In the genomic region with DNA sequence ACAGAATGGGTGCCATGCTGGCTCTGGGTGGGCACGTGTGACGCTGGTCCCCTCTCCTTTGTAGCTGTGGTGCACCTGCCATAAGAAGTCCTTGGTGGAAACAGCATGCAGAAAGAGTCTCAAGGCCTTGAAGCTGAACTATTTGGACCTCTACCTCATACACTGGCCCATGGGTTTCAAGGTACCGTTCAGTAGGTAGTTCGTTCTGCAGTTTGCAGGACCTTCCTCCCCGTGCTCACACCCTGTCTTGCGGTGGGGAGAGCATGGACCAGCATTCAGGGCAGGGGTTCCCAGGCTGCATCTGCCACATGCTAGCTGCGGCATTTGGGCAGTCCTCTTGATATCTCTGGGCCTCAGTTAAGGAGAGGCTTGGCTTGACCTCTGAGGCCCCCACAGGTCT, we compare ENCODE assay signal across 21 cellular contexts.
"Had no signal": no experiment of that assay in that cellular context is flagged by ENCODE, and none has a peak within 500 bp of the region (broad histone marks: within the 10 kb centered on the region; RNA-seq: fewer than 3 reads in every experiment).

No MANE protein-coding gene starts in this region.

- H3K9me3 Mint-ChIP-seq: activated CD4-positive, alpha-beta T cell treated with anti-CD3 and anti-CD28 coated beads, Interleukin-2, amount 10 ng/mL, durations not matched to agents 7 days and 5 days; activated naive CD4-positive, alpha-beta T cell treated with anti-CD3 and anti-CD28 coated beads, Interleukin-2, amount 50 U/mL, for 72 hours; activated naive CD8-positive, alpha-beta T cell treated with anti-CD3 and anti-CD28 coated beads, Interleukin-2, amount 50 U/mL, for 24 hours had no signal

- H3K4me3 Mint-ChIP-seq: activated CD4-positive, alpha-beta T cell treated with anti-CD3 and anti-CD28 coated beads for 36 hours; activated CD4-positive, alpha-beta T cell treated with anti-CD3 and anti-CD28 coated beads, Interleukin-2, amount 10 ng/mL, durations not matched to agents 7 days and 5 days; activated naive CD4-positive, alpha-beta T cell treated with anti-CD3 and anti-CD28 coated beads, Interleukin-2, amount 10 ng/mL, durations not matched to agents 7 days and 5 days; activated naive CD8-positive, alpha-beta T cell treated with anti-CD3 and anti-CD28 coated beads, Interleukin-2, amount 50 U/mL, for 24 hours had no signal

- H3K27me3 Mint-ChIP-seq: activated CD4-positive, alpha-beta T cell treated with anti-CD3 and anti-CD28 coated beads for 36 hours had no signal

- DNase-seq: activated CD4-positive, alpha-beta T cell treated with anti-CD3 and anti-CD28 coated beads for 36 hours; activated CD4-positive, alpha-beta T cell treated with anti-CD3 and anti-CD28 coated beads, Interleukin-2, amount 10 ng/mL, durations not matched to agents 7 days and 5 days; activated CD4-positive, alpha-beta T cell treated with anti-CD3 and anti-CD28 coated beads, Interleukin-2, amount 50 U/mL, for 48 hours; activated CD4-positive, CD25-positive, alpha-beta regulatory T cell; activated CD4-positive, CD25-positive, alpha-beta regulatory T cell treated with anti-CD3 and anti-CD28 coated beads, Interleukin-2, amount 50 U/mL, for 72 hours; activated gamma-delta T cell; activated naive CD4-positive, alpha-beta T cell; activated naive CD4-positive, alpha-beta T cell treated with anti-CD3 and anti-CD28 coated beads, Interleukin-2, amount 10 ng/mL, durations not matched to agents 7 days and 5 days; activated naive CD8-positive, alpha-beta T cell treated with anti-CD3 and anti-CD28 coated beads, Interleukin-2, amount 50 U/mL, for 24 hours; activated T-cell treated with anti-CD3 and anti-CD28 coated beads, Interleukin-2, amount 50 U/mL, for 1 hour; activated T-cell treated with anti-CD3 and anti-CD28 coated beads, Interleukin-2, amount 50 U/mL, for 48 hours; adrenal gland; amygdala; aorta; body of pancreas; effector CD8-positive, alpha-beta T cell; foreskin fibroblast; head of caudate nucleus; T-helper 2 cell had no signal

- H3K27ac Mint-ChIP-seq: activated CD4-positive, alpha-beta T cell treated with anti-CD3 and anti-CD28 coated beads for 36 hours; activated CD4-positive, alpha-beta T cell treated with anti-CD3 and anti-CD28 coated beads, Interleukin-2, amount 10 ng/mL, durations not matched to agents 7 days and 5 days; activated naive CD4-positive, alpha-beta T cell treated with anti-CD3 and anti-CD28 coated beads, Interleukin-2, amount 10 ng/mL, durations not matched to agents 7 days and 5 days; activated naive CD4-positive, alpha-beta T cell treated with anti-CD3 and anti-CD28 coated beads, Interleukin-2, amount 50 U/mL, for 72 hours; activated naive CD8-positive, alpha-beta T cell treated with anti-CD3 and anti-CD28 coated beads, Interleukin-2, amount 50 U/mL, for 24 hours had no signal

- H3K4me1 ChIP-seq: adrenal gland had no signal

- H3K27ac ChIP-seq: adrenal gland, body of pancreas, epithelial cell of prostate had no signal

- ATAC-seq: activated CD4-positive, alpha-beta T cell treated with anti-CD3 and anti-CD28 coated beads for 36 hours; activated naive CD4-positive, alpha-beta T cell treated with anti-CD3 and anti-CD28 coated beads, Interleukin-2, amount 50 U/mL, for 72 hours; activated naive CD8-positive, alpha-beta T cell treated with anti-CD3 and anti-CD28 coated beads, Interleukin-2, amount 50 U/mL, for 24 hours; body of pancreas had no signal

- H3K27me3 ChIP-seq: adrenal gland, body of pancreas had no signal

- H3K4me3 ChIP-seq: adrenal gland, body of pancreas had no signal

- H3K36me3 ChIP-seq: adrenal gland had no signal

- H3K9me3 ChIP-seq: adrenal gland, body of pancreas had no signal
